Comparison of ENCODE assay signal across 13 cellular contexts in genomic region chr6:113495521-113495920, GRCh38.
DNase-seq lines count a peak whose midpoint lies in the region; ATAC-seq lines count a peak whose summit lies in the region.
"Had no signal": no experiment of that assay in that cellular context is flagged by ENCODE, and none has a peak within 500 bp of the region (broad histone marks: within the 10 kb centered on the region; RNA-seq: fewer than 3 reads in every experiment).

No MANE protein-coding gene starts in this region.

- H3K27me3 ChIP-seq in right cardiac atrium (ENCODE audit: control insufficient read depth, insufficient read depth) (no peaks in the 10 kb centered on the region), adipocyte (replicated peaks; ENCODE audit: control insufficient read depth, insufficient read depth, low read length) (no peaks in the 10 kb centered on the region)

- no peak overlapping the region for H3K4me3 Mint-ChIP-seq in activated CD8-positive, alpha-beta T cell treated with anti-CD3 and anti-CD28 coated beads, Interleukin-2, amount 10 ng/mL, durations not matched to agents 7 days and 5 days
- H3K4me3 Mint-ChIP-seq: dendritic cell treated with granulocyte-macrophage colony-stimulating factor and Interleukin-4, amounts not matched to agents 40 ng/mL and 50 ng/mL, for 4 days had no signal

- H3K27me3 Mint-ChIP-seq in activated CD8-positive, alpha-beta T cell treated with anti-CD3 and anti-CD28 coated beads, Interleukin-2, amount 10 ng/mL, durations not matched to agents 7 days and 5 days (ENCODE audit: low read depth) = no peaks in the 10 kb centered on the region
- H3K27me3 Mint-ChIP-seq: dendritic cell treated with granulocyte-macrophage colony-stimulating factor and Interleukin-4, amounts not matched to agents 40 ng/mL and 50 ng/mL, for 4 days had no signal

- ATAC-seq in right cardiac atrium (peak; percentile 33 to 84), Right ventricle myocardium inferior (no peak), Right ventricle myocardium superior (ENCODE audit: poor library complexity) (no peak)
- no peak for ATAC-seq in activated CD8-positive, alpha-beta T cell treated with anti-CD3 and anti-CD28 coated beads, Interleukin-2, amount 10 ng/mL, durations not matched to agents 7 days and 5 days
- ATAC-seq: activated naive CD4-positive, alpha-beta T cell treated with anti-CD3 and anti-CD28 coated beads, Interleukin-2, amount 50 U/mL, for 72 hours; sciatic nerve had no signal

- intact Hi-C loops in right cardiac atrium (cut with DNase I) = no loop called here
- intact Hi-C loops in Right ventricle myocardium inferior (cut with DNase I) = loop anchor here (10.0 kb wide), 1 partner anchor 359 kb away; the partner anchor contains the start of gene MARCKS
- intact Hi-C loops in Right ventricle myocardium superior (cut with DNase I) = no loop called here

- no peak for DNase-seq in right cardiac atrium
- no peak for DNase-seq in Right ventricle myocardium inferior (ENCODE audit: missing footprints)
- peak; percentile 25 for DNase-seq in adipocyte (ENCODE audit: low read depth)
- DNase-seq in foreskin melanocyte = peak; percentile 30
- DNase-seq in activated CD8-positive, alpha-beta T cell treated with anti-CD3 and anti-CD28 coated beads, Interleukin-2, amount 10 ng/mL, durations not matched to agents 7 days and 5 days = no peak
- DNase-seq in RPMI8226 = no peak
- no peak for DNase-seq in Right ventricle myocardium superior
- no peak for DNase-seq in Ammon's horn (ENCODE audit: low spot score)
- DNase-seq: NCI-H187, T-helper 2 cell had no signal

- H3K4me1 ChIP-seq in right cardiac atrium (ENCODE audit: control insufficient read depth, insufficient read depth, low read length) (no peaks in the 10 kb centered on the region), adipocyte (ENCODE audit: control insufficient read depth, insufficient read depth, low read length) (no peaks in the 10 kb centered on the region)

- H3K9me3 Mint-ChIP-seq in activated CD8-positive, alpha-beta T cell treated with anti-CD3 and anti-CD28 coated beads, Interleukin-2, amount 10 ng/mL, durations not matched to agents 7 days and 5 days (ENCODE audit: insufficient read depth) = no peaks in the 10 kb centered on the region
- H3K9me3 Mint-ChIP-seq: dendritic cell treated with granulocyte-macrophage colony-stimulating factor and Interleukin-4, amounts not matched to agents 40 ng/mL and 50 ng/mL, for 4 days had no signal

- CTCF ChIA-PET in activated CD8-positive, alpha-beta T cell treated with anti-CD3 and anti-CD28 coated beads, Interleukin-2, amount 10 ng/mL, durations not matched to agents 7 days and 5 days (lab: Charles Lee) = no interaction called here

- WGBS in right cardiac atrium = 87% methylated on average over 1 of the region's 1 CpG

- POLR2A ChIA-PET in activated CD8-positive, alpha-beta T cell treated with anti-CD3 and anti-CD28 coated beads, Interleukin-2, amount 10 ng/mL, durations not matched to agents 7 days and 5 days (lab: Charles Lee) = no interaction called here

- no peaks in the 10 kb centered on the region for H3K4me1 Mint-ChIP-seq in activated CD8-positive, alpha-beta T cell treated with anti-CD3 and anti-CD28 coated beads, Interleukin-2, amount 10 ng/mL, durations not matched to agents 7 days and 5 days (ENCODE audit: low read depth)

- no peaks in the 10 kb centered on the region for H3K36me3 ChIP-seq in adipocyte (ENCODE audit: control insufficient read depth, insufficient read depth, low read length, severe bottlenecking)

- H3K27ac ChIP-seq in right cardiac atrium (ENCODE audit: low read length) = no peak overlapping the region

- no peaks in the 10 kb centered on the region for H3K9me3 ChIP-seq in right cardiac atrium (ENCODE audit: control insufficient read depth, low read length)
- no peaks in the 10 kb centered on the region for H3K9me3 ChIP-seq in adipocyte (ENCODE audit: control insufficient read depth, low read length)

- H3K4me3 ChIP-seq in right cardiac atrium (ENCODE audit: low read length) = no peak overlapping the region
- no peak overlapping the region for H3K4me3 ChIP-seq in adipocyte (ENCODE audit: low read length)

- no peak overlapping the region for H3K9ac ChIP-seq in adipocyte (ENCODE audit: low read length)

- H3K27ac Mint-ChIP-seq in activated CD8-positive, alpha-beta T cell treated with anti-CD3 and anti-CD28 coated beads, Interleukin-2, amount 10 ng/mL, durations not matched to agents 7 days and 5 days = no peak overlapping the region
- H3K27ac Mint-ChIP-seq: activated naive CD4-positive, alpha-beta T cell treated with anti-CD3 and anti-CD28 coated beads, Interleukin-2, amount 50 U/mL, for 72 hours; dendritic cell treated with granulocyte-macrophage colony-stimulating factor and Interleukin-4, amounts not matched to agents 40 ng/mL and 50 ng/mL, for 4 days had no signal

- no peaks in the 10 kb centered on the region for H3K36me3 Mint-ChIP-seq in activated CD8-positive, alpha-beta T cell treated with anti-CD3 and anti-CD28 coated beads, Interleukin-2, amount 10 ng/mL, durations not matched to agents 7 days and 5 days (ENCODE audit: low read depth)
- H3K36me3 Mint-ChIP-seq: activated naive CD4-positive, alpha-beta T cell treated with anti-CD3 and anti-CD28 coated beads, Interleukin-2, amount 50 U/mL, for 72 hours had no signal

Comparison
In these comparisons a context has a peak if more than half of its experiments do, and no peak if none do; other contexts are left out.
1. ATAC-seq: peak in right cardiac atrium (2 of 2); none in Right ventricle myocardium inferior (single experiment), activated CD8-positive, alpha-beta T cell treated with anti-CD3 and anti-CD28 coated beads, Interleukin-2, amount 10 ng/mL, durations not matched to agents 7 days and 5 days (single experiment) and Right ventricle myocardium superior (single experiment).
2. DNase-seq: peak in adipocyte (single experiment) and foreskin melanocyte (single experiment); none in right cardiac atrium (0 of 3), Right ventricle myocardium inferior (single experiment), activated CD8-positive, alpha-beta T cell treated with anti-CD3 and anti-CD28 coated beads, Interleukin-2, amount 10 ng/mL, durations not matched to agents 7 days and 5 days (single experiment), RPMI8226 (single experiment), Right ventricle myocardium superior (single experiment) and Ammon's horn (single experiment).